Comparison of ENCODE assay signal across 1 cellular context in genomic region chr6:112879920-112880413, GRCh38.
TF ChIP-seq lines count a peak whose summit lies in the region.

No MANE protein-coding gene starts in this region.

TF ChIP-seq in HepG2, 621 proteins besides CTCF, POLR2A, EP300 and RAD21 (continued from another document and continues in another):
- TF ChIP-seq NFKB2 (CRISPR knock-in tag; IDR thresholded peaks at IDR 0.05; ENCODE audit: borderline replicate concordance) (peak; percentile 84; the same call in 1 of the 2 replicates), ZNF883 (CRISPR knock-in tag; IDR thresholded peaks at IDR 0.05; ENCODE audit: not compliant biosample characterization) (peak; percentile 95), ZNF205 (CRISPR knock-in tag; IDR thresholded peaks at IDR 0.05) (peak; percentile 73; the same call in 1 of the 2 replicates), PCBP2 (optimal IDR thresholded peaks at IDR 0.05; ENCODE audit: low read depth, low read length, poor library complexity, severe bottlenecking) (no peak), ZNF441 (CRISPR knock-in tag; IDR thresholded peaks at IDR 0.05; ENCODE audit: borderline replicate concordance) (peak; percentile 47; the same call in 1 of the 2 replicates), MIXL1 (CRISPR knock-in tag; IDR thresholded peaks at IDR 0.05) (peak; percentile 87; the same call in 1 of the 2 replicates), ZNF431 (CRISPR knock-in tag; IDR thresholded peaks at IDR 0.05; ENCODE audit: borderline replicate concordance, low read depth) (no peak), KDM4B (CRISPR knock-in tag; IDR thresholded peaks at IDR 0.05) (peak; percentile 88), ZNF557 (CRISPR knock-in tag; IDR thresholded peaks at IDR 0.05) (peak; percentile 15; the same call in 1 of the 2 replicates), HCFC1 (IDR thresholded peaks at IDR 0.05; ENCODE audit: low read depth, low read length) (no peak), ZNF839 (CRISPR knock-in tag; IDR thresholded peaks at IDR 0.05; ENCODE audit: borderline replicate concordance) (no peak), EHMT2 (IDR thresholded peaks at IDR 0.05; ENCODE audit: borderline replicate concordance, low read depth, low read length) (no peak), ZFP36 (IDR thresholded peaks at IDR 0.05; ENCODE audit: borderline replicate concordance, low read depth, low read length, partially characterized antibody) (no peak), ESRRA (CRISPR knock-in tag; IDR thresholded peaks at IDR 0.05; ENCODE audit: low read depth) (0 out of 2 replicates have a peak, but pooled peaks have one; percentile 33), ZKSCAN8 (CRISPR knock-in tag; IDR thresholded peaks at IDR 0.05; ENCODE audit: borderline replicate concordance) (no peak), ZNF678 (CRISPR knock-in tag; IDR thresholded peaks at IDR 0.05) (no peak), ARNTL (CRISPR knock-in tag; IDR thresholded peaks at IDR 0.05) (peak; percentile 46; the same call in 1 of the 2 replicates), CC2D1A (CRISPR knock-in tag; IDR thresholded peaks at IDR 0.05) (no peak), GLI4 (CRISPR knock-in tag; IDR thresholded peaks at IDR 0.05; ENCODE audit: borderline replicate concordance) (no peak), ZNF609 (CRISPR knock-in tag; IDR thresholded peaks at IDR 0.05; ENCODE audit: borderline replicate concordance) (no peak), ZNF879 (CRISPR knock-in tag; IDR thresholded peaks at IDR 0.05) (no peak), ZNF556 (CRISPR knock-in tag; IDR thresholded peaks at IDR 0.05; ENCODE audit: borderline replicate concordance) (peak; percentile 64; the same call in 1 of the 2 replicates), MYPOP (CRISPR knock-in tag; IDR thresholded peaks at IDR 0.05) (0 out of 2 replicates have a peak, but pooled peaks have one; percentile 8), RAD51 (IDR thresholded peaks at IDR 0.05; ENCODE audit: borderline replicate concordance) (no peak), NCOR1 (IDR thresholded peaks at IDR 0.05; ENCODE audit: borderline replicate concordance, low read length) (no peak), IKZF5 (CRISPR knock-in tag; IDR thresholded peaks at IDR 0.05) (peak; percentile 81; the same call in 1 of the 2 replicates), GPN1 (CRISPR knock-in tag; IDR thresholded peaks at IDR 0.05; ENCODE audit: borderline replicate concordance) (no peak), MYC (CRISPR knock-in tag; IDR thresholded peaks at IDR 0.05; ENCODE audit: borderline replicate concordance) (peak; percentile 87), ZBTB42 (CRISPR knock-in tag; IDR thresholded peaks at IDR 0.05) (no peak), SSRP1 (CRISPR knock-in tag; IDR thresholded peaks at IDR 0.05) (no peak), CREM (IDR thresholded peaks at IDR 0.05) (no peak; the same call in 1 of the 2 replicates), CREM (CRISPR knock-in tag; IDR thresholded peaks at IDR 0.05) (no peak), ZSCAN30 (CRISPR knock-in tag; IDR thresholded peaks at IDR 0.05) (no peak), CBX5 (CRISPR knock-in tag; IDR thresholded peaks at IDR 0.05; ENCODE audit: borderline replicate concordance) (peak; percentile 75; the same call in 1 of the 2 replicates), FOXJ3 (CRISPR knock-in tag; IDR thresholded peaks at IDR 0.05; ENCODE audit: borderline replicate concordance) (peak; percentile 71; the same call in 1 of the 2 replicates), ZNF850 (CRISPR knock-in tag; conservative IDR thresholded peaks at IDR 0.05) (no peak), ZNF580 (CRISPR knock-in tag; IDR thresholded peaks at IDR 0.05; ENCODE audit: borderline replicate concordance, low read depth) (peak; percentile 95), PBX3 (CRISPR knock-in tag; IDR thresholded peaks at IDR 0.05; ENCODE audit: borderline replicate concordance) (no peak), RBAK (CRISPR knock-in tag; IDR thresholded peaks at IDR 0.05) (peak; percentile 69), RARA (CRISPR knock-in tag; IDR thresholded peaks at IDR 0.05) (0 out of 2 replicates have a peak, but pooled peaks have one; percentile 18), NR2F1 (CRISPR knock-in tag; IDR thresholded peaks at IDR 0.05) (no peak), ZNF235 (CRISPR knock-in tag; IDR thresholded peaks at IDR 0.05; ENCODE audit: borderline replicate concordance) (no peak), RORA (CRISPR knock-in tag; IDR thresholded peaks at IDR 0.05) (no peak), SIN3B (IDR thresholded peaks at IDR 0.05; ENCODE audit: low read length) (no peak), NCOA1 (CRISPR knock-in tag; IDR thresholded peaks at IDR 0.05) (no peak), SMAD9 (CRISPR knock-in tag; IDR thresholded peaks at IDR 0.05) (no peak), PCBP1 (IDR thresholded peaks at IDR 0.05; ENCODE audit: borderline replicate concordance, low read depth, low read length) (no peak), KAT8 (CRISPR knock-in tag; IDR thresholded peaks at IDR 0.05) (peak; percentile 90), ZNF670 (CRISPR knock-in tag; IDR thresholded peaks at IDR 0.05; ENCODE audit: borderline replicate concordance) (peak; percentile 75; the same call in 1 of the 2 replicates), KDM3A (CRISPR knock-in tag; IDR thresholded peaks at IDR 0.05; ENCODE audit: low read depth) (peak; percentile 43; the same call in 1 of the 2 replicates), ZKSCAN1 (IDR thresholded peaks at IDR 0.05; ENCODE audit: low read length) (no peak), SOX13 (IDR thresholded peaks at IDR 0.05) (no peak), SOX13 (CRISPR knock-in tag; conservative IDR thresholded peaks at IDR 0.05 in 1 of 2, IDR thresholded peaks at IDR 0.05 in 1 of 2) (peak in 1 of 2 experiments; percentile 61; a peak in 2 of 4 replicates), SMAD3 (CRISPR knock-in tag; IDR thresholded peaks at IDR 0.05) (peak; percentile 88), PHF20 (CRISPR knock-in tag; IDR thresholded peaks at IDR 0.05) (peak; percentile 75)
- TF ChIP-seq, protein P1, sequence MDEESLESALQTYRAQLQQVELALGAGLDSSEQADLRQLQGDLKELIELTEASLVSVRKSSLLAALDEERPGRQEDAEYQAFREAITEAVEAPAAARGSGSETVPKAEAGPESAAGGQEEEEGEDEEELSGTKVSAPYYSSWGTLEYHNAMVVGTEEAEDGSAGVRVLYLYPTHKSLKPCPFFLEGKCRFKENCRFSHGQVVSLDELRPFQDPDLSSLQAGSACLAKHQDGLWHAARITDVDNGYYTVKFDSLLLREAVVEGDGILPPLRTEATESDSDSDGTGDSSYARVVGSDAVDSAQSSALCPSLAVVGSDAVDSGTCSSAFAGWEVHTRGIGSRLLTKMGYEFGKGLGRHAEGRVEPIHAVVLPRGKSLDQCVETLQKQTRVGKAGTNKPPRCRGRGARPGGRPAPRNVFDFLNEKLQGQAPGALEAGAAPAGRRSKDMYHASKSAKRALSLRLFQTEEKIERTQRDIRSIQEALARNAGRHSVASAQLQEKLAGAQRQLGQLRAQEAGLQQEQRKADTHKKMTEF (CRISPR knock-in tag; IDR thresholded peaks at IDR 0.05): peak; percentile 63; the same call in 1 of the 2 replicates
- TF ChIP-seq, protein P2, sequence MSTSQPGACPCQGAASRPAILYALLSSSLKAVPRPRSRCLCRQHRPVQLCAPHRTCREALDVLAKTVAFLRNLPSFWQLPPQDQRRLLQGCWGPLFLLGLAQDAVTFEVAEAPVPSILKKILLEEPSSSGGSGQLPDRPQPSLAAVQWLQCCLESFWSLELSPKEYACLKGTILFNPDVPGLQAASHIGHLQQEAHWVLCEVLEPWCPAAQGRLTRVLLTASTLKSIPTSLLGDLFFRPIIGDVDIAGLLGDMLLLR (CRISPR knock-in tag; IDR thresholded peaks at IDR 0.05): peak; percentile 40; the same call in 1 of the 2 replicates
- TF ChIP-seq, protein P3, sequence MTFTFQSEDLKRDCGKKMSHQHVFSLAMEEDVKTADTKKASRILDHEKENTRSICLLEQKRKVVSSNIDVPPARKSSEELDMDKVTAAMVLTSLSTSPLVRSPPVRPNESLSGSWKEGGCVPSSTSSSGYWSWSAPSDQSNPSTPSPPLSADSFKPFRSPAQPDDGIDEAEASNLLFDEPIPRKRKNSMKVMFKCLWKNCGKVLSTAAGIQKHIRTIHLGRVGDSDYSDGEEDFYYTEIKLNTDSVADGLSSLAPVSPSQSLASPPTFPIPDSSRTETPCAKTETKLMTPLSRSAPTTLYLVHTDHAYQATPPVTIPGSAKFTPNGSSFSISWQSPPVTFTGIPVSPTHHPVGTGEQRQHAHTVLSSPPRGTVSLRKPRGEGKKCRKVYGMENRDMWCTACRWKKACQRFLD (CRISPR knock-in tag; IDR thresholded peaks at IDR 0.05; ENCODE audit: borderline replicate concordance): 0 out of 2 replicates have a peak, but pooled peaks have one; percentile 68
- TF ChIP-seq, protein P4, sequence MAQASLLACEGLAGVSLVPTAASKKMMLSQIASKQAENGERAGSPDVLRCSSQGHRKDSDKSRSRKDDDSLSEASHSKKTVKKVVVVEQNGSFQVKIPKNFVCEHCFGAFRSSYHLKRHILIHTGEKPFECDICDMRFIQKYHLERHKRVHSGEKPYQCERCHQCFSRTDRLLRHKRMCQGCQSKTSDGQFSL (CRISPR knock-in tag; IDR thresholded peaks at IDR 0.05): no peak
- TF ChIP-seq, protein P5, sequence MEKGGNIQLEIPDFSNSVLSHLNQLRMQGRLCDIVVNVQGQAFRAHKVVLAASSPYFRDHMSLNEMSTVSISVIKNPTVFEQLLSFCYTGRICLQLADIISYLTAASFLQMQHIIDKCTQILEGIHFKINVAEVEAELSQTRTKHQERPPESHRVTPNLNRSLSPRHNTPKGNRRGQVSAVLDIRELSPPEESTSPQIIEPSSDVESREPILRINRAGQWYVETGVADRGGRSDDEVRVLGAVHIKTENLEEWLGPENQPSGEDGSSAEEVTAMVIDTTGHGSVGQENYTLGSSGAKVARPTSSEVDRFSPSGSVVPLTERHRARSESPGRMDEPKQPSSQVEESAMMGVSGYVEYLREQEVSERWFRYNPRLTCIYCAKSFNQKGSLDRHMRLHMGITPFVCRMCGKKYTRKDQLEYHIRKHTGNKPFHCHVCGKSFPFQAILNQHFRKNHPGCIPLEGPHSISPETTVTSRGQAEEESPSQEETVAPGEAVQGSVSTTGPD (CRISPR knock-in tag; IDR thresholded peaks at IDR 0.05): no peak
- TF ChIP-seq, protein P6, sequence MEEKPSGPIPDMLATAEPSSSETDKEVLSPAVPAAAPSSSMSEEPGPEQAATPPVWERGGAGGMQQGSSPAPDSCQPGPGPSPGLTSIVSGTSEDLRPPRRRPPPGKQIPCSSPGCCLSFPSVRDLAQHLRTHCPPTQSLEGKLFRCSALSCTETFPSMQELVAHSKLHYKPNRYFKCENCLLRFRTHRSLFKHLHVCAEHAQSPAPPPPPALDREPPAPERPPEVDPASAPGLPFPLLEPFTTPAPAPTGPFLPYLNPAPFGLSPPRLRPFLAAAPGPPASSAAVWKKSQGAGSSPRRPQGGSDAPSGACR (CRISPR knock-in tag; IDR thresholded peaks at IDR 0.05): no peak
